ENCODE assay signal across 8 cellular contexts in genomic region chr4:11429646-11430045, GRCh38. TPM values are rescaled to one million over a fixed set of nuclear protein-coding genes. Genes with fewer than 3 reads are reported as not detected.
DNase-seq lines count a peak whose midpoint lies in the region; ATAC-seq and TF ChIP-seq lines count a peak whose summit lies in the region.

No MANE protein-coding gene starts in this region.

- H3K4me1 Mint-ChIP-seq in GM23338: peaks cover 26% of the 10 kb centered on the region
- H3K4me1 Mint-ChIP-seq in activated CD8-positive, alpha-beta T cell treated with anti-CD3 and anti-CD28 coated beads for 36 hours (ENCODE audit: low read depth): peaks cover 12% of the 10 kb centered on the region

- WGBS in sigmoid colon, 2 donors: 6 to 27% methylated on average over 10 of the region's 10 CpGs

- no peaks in the 10 kb centered on the region for H3F3A ChIP-seq in GM23338 (replicated peaks; ENCODE audit: low read depth)

- no peak for TF ChIP-seq POLR2A in sigmoid colon (IDR thresholded peaks at IDR 0.05)

- no peaks in the 10 kb centered on the region for H3K9me3 Mint-ChIP-seq in GM23338
- H3K9me3 Mint-ChIP-seq in activated CD8-positive, alpha-beta T cell treated with anti-CD3 and anti-CD28 coated beads for 36 hours: no peaks in the 10 kb centered on the region

- no peaks in the 10 kb centered on the region for H3K9me3 ChIP-seq in sigmoid colon

- H3K27ac ChIP-seq in GM23338 (ENCODE audit: low read depth) (no peak overlapping the region), sigmoid colon (peak overlapping the region in 2 of 4 donors; percentile 47 to 54)

- POLR2A ChIA-PET in activated CD8-positive, alpha-beta T cell treated with anti-CD3 and anti-CD28 coated beads for 36 hours (lab: Charles Lee): no interaction called here

- peak overlapping the region; percentile 95 for H2AFZ ChIP-seq in GM23338

- H3K4me3 Mint-ChIP-seq in GM23338: peak overlapping the region; percentile 83
- H3K4me3 Mint-ChIP-seq in activated CD8-positive, alpha-beta T cell treated with anti-CD3 and anti-CD28 coated beads for 36 hours: peak overlapping the region; percentile 32

- H3K4me2 ChIP-seq in GM23338: peak overlapping the region; percentile 96

- H3K27ac Mint-ChIP-seq in GM23338: no peak overlapping the region
- H3K27ac Mint-ChIP-seq in activated CD8-positive, alpha-beta T cell treated with anti-CD3 and anti-CD28 coated beads for 36 hours: no peak overlapping the region

- H4K20me1 ChIP-seq in GM23338 (replicated peaks; ENCODE audit: insufficient read depth): peaks cover 5% of the 10 kb centered on the region; the same call in 1 of the 2 replicates

- TF ChIP-seq EP300 in sigmoid colon (IDR thresholded peaks at IDR 0.05): no peak

- ATAC-seq in GM23338 (no peak), GM19467 (IDR thresholded peaks at IDR 0.05; ENCODE audit: unreplicated experiment) (no peak), HG02610 (IDR thresholded peaks at IDR 0.05; ENCODE audit: unreplicated experiment) (no peak)
- ATAC-seq in activated CD8-positive, alpha-beta T cell treated with anti-CD3 and anti-CD28 coated beads for 36 hours: no peak

- no peaks in the 10 kb centered on the region; the same call in 2 of the 3 replicates for H3K36me3 Mint-ChIP-seq in GM23338 (ENCODE audit: low read depth)
- H3K36me3 Mint-ChIP-seq in activated CD8-positive, alpha-beta T cell treated with anti-CD3 and anti-CD28 coated beads for 36 hours (ENCODE audit: low read depth): no peaks in the 10 kb centered on the region

- H3K27me3 ChIP-seq in GM23338 (ENCODE audit: insufficient read depth): peaks cover 50% of the 10 kb centered on the region
- peaks cover 10 to 23% (median 19%) of the 10 kb centered on the region in 3 donors for H3K27me3 ChIP-seq in sigmoid colon

- H3K79me2 ChIP-seq in GM23338 (replicated peaks; ENCODE audit: insufficient read depth): no peaks in the 10 kb centered on the region

- H3K4me1 ChIP-seq in GM23338 (ENCODE audit: insufficient read depth) (peaks cover 20% of the 10 kb centered on the region), sigmoid colon (peaks cover 0 to 29% (median 23%) of the 10 kb centered on the region in 4 donors)

- peak; percentile 32 for DNase-seq in GM23338 (ENCODE audit: low spot score)
- DNase-seq in activated CD8-positive, alpha-beta T cell treated with anti-CD3 and anti-CD28 coated beads for 36 hours: no peak
- no peak for DNase-seq in sigmoid colon
- no peak for DNase-seq in NCI-H1436 treated with DMSO at 0.1 percent for 48 hours (lab: John Stamatoyannopoulos, UW)
- DNase-seq in NCI-H526 (lab: John Stamatoyannopoulos, UW): no peak

- H3K4me3 ChIP-seq in GM23338: peak overlapping the region; percentile 78
- peak overlapping the region; percentile 72 for H3K4me3 ChIP-seq in iPS-11a (ENCODE audit: low read depth, low read length)
- H3K4me3 ChIP-seq in sigmoid colon: peak overlapping the region in 3 of 4 donors; percentile 51 to 65 (median 62)

- TF ChIP-seq CTCF in GM23338 (conservative IDR thresholded peaks at IDR 0.05; ENCODE audit: low read depth in 2 of 2) (no peak), sigmoid colon (IDR thresholded peaks at IDR 0.05) (no peak)
- TF ChIP-seq CTCF in activated CD8-positive, alpha-beta T cell treated with anti-CD3 and anti-CD28 coated beads for 36 hours (IDR thresholded peaks at IDR 0.05): no peak

- CTCF ChIA-PET in activated CD8-positive, alpha-beta T cell treated with anti-CD3 and anti-CD28 coated beads for 36 hours (lab: Charles Lee): no interaction called here

- H3K9me2 ChIP-seq in GM23338 (ENCODE audit: insufficient read depth): no peaks in the 10 kb centered on the region

- H3K27me3 Mint-ChIP-seq in GM23338 (ENCODE audit: insufficient read depth, low read depth, poor library complexity): peaks cover 37% of the 10 kb centered on the region
- H3K27me3 Mint-ChIP-seq in activated CD8-positive, alpha-beta T cell treated with anti-CD3 and anti-CD28 coated beads for 36 hours: peaks cover 40% of the 10 kb centered on the region

- H3K36me3 ChIP-seq in GM23338 (ENCODE audit: insufficient read depth) (no peaks in the 10 kb centered on the region), sigmoid colon (no peaks in the 10 kb centered on the region)

- intact Hi-C loops in activated CD8-positive, alpha-beta T cell treated with anti-CD3 and anti-CD28 coated beads for 36 hours (cut with micrococcal nuclease): loop anchor here (5.0 kb wide), 1 partner anchor 847 kb away; no protein-coding TSS in a partner anchor
- intact Hi-C loops in sigmoid colon (cut with DNase I): loop anchor here (2.0 kb wide), 1 partner anchor 847 kb away; no protein-coding TSS in a partner anchor

TF ChIP-seq in GM23338, 12 proteins besides CTCF, POLR2A, EP300 and RAD21:
- no peak for TF ChIP-seq ETS1 (IDR thresholded peaks at IDR 0.05)
- no peak for TF ChIP-seq REST (IDR thresholded peaks at IDR 0.05; ENCODE audit: unreplicated experiment)
- no peak for TF ChIP-seq ZNF331 (CRISPR knock-in tag; IDR thresholded peaks at IDR 0.05; ENCODE audit: low read depth)

RNA-seq across cellular contexts. Expression of gene HS3ST1, which starts 1.0 kb away (rescaled TPM):
- total RNA-seq in GM23338 (2014; rRNA removed; shearing (Covaris generic)): 0.94 and 1.0 TPM in 2 replicates
- polyA plus RNA-seq in GM23338 (2016; fragmentation: Nextera tagmentation; extraction: Ambion mirVana): 1.3 and 1.8 TPM in 2 replicates
- not detected for total RNA-seq in activated CD8-positive, alpha-beta T cell treated with anti-CD3 and anti-CD28 coated beads for 36 hours
- 1 to 10 TPM in 3 of 4 donors, under 1 TPM in 1; 0.68 to 2.5 (median 1.4) TPM for total RNA-seq in sigmoid colon
- 1 to 10 TPM in 2 of 3 donors, under 1 TPM in 1; 0.60 to 3.7 (median 3.6) TPM for polyA plus RNA-seq in sigmoid colon
